Comparison of ENCODE assay signal across 22 cellular contexts in the genomic region with DNA sequence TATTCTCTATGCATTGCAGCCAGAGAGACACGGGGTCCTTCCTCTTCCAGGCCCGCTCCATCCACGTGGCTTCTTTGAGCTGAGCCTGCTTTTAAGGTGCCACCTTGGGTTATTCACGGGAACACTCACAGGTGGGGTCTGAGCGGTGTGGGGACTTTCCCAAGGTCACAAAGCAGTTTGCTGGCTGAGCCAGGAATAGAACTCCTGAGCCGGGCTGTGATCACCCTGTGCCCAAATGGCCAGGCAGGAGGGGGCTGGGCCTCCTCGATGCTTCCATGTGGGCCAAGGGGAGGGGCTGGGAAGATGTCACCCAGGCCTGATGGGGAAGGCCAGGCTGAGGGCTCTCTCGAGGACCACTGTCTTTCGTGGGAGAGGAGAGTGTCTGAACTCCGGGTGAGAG. TPM values are rescaled to one million over a fixed set of nuclear protein-coding genes. Genes with fewer than 3 reads are reported as not detected.
DNase-seq lines count a peak whose midpoint lies in the region; ATAC-seq, FAIRE-seq and TF ChIP-seq lines count a peak whose summit lies in the region.
"Had no signal": no experiment of that assay in that cellular context is flagged by ENCODE, and none has a peak within 500 bp of the region (broad histone marks: within the 10 kb centered on the region; RNA-seq: fewer than 3 reads in every experiment).

No MANE protein-coding gene starts in this region.

- FAIRE-seq in HTR-8/SVneo (lab: Jason Lieb, UNC), result peak; percentile 59
- FAIRE-seq: endothelial cell of umbilical vein, keratinocyte, small intestine, urothelium cell line had no signal

- 60 to 70% methylated on average over 10 of the region's 10 CpGs for WGBS in sigmoid colon, 2 donors
- 73 to 78% methylated on average over 9 to 10 of the region's 10 CpGs for WGBS in upper lobe of left lung, 2 donors

- peak overlapping the region in 3 of 8 donors; percentile 22 to 34 (median 29) for H3K27ac Mint-ChIP-seq in CD8-positive, alpha-beta memory T cell
- H3K27ac Mint-ChIP-seq in dendritic cell treated with granulocyte-macrophage colony-stimulating factor and Interleukin-4, amounts not matched to agents 40 ng/mL and 50 ng/mL, for 4 days, result peak overlapping the region; percentile 80
- no peak overlapping the region for H3K27ac Mint-ChIP-seq in HFFc6
- H3K27ac Mint-ChIP-seq: activated naive CD8-positive, alpha-beta T cell treated with anti-CD3 and anti-CD28 coated beads for 36 hours; T-helper 2 cell treated with Interferon-gamma antibody and Interleukin-4, amounts not matched to agents 5 μg/mL and 100 μg/mL, for 36 hours had no signal

- intact Hi-C loops in dendritic cell treated with granulocyte-macrophage colony-stimulating factor and Interleukin-4, amounts not matched to agents 40 ng/mL and 50 ng/mL, for 4 days (cut with micrococcal nuclease), result no loop called here
- intact Hi-C loops in sigmoid colon (cut with DNase I), result no loop called here

- POLR2A ChIA-PET in CD8-positive, alpha-beta memory T cell (lab: Charles Lee), result interaction anchor here (0.6 kb wide), 1 partner anchor 109 kb away, joined by 3 read pairs; no protein-coding TSS in a partner anchor

- TF ChIP-seq POLR2A in sigmoid colon (IDR thresholded peaks at IDR 0.05), result no peak
- no peak for TF ChIP-seq POLR2A in upper lobe of left lung (IDR thresholded peaks at IDR 0.05)

- CTCF ChIA-PET in CD8-positive, alpha-beta memory T cell (lab: Charles Lee), result interaction anchor here (0.8 to 2.1 kb wide), 3 partner anchors 10 to 151 kb away, joined by 3 to 6 read pairs (median 3); no protein-coding TSS in a partner anchor

- no peak overlapping the region for H3K4me3 Mint-ChIP-seq in CD8-positive, alpha-beta memory T cell
- H3K4me3 Mint-ChIP-seq in dendritic cell treated with granulocyte-macrophage colony-stimulating factor and Interleukin-4, amounts not matched to agents 40 ng/mL and 50 ng/mL, for 4 days, result no peak overlapping the region
- no peak overlapping the region for H3K4me3 Mint-ChIP-seq in HFFc6
- H3K4me3 Mint-ChIP-seq: activated naive CD8-positive, alpha-beta T cell treated with anti-CD3 and anti-CD28 coated beads for 36 hours; T-helper 2 cell treated with Interferon-gamma antibody and Interleukin-4, amounts not matched to agents 5 μg/mL and 100 μg/mL, for 36 hours had no signal

- no peaks in the 10 kb centered on the region for H3K9me3 ChIP-seq in CD8-positive, alpha-beta memory T cell (ENCODE audit: low read length)
- no peaks in the 10 kb centered on the region for H3K9me3 ChIP-seq in sigmoid colon
- no peaks in the 10 kb centered on the region for H3K9me3 ChIP-seq in upper lobe of left lung
- H3K9me3 ChIP-seq: ascending aorta, lower lobe of right lung, suprapubic skin had no signal

- TF ChIP-seq CTCF in sigmoid colon (IDR thresholded peaks at IDR 0.05) (no peak), HFFc6 (IDR thresholded peaks at IDR 0.05) (no peak), upper lobe of left lung (IDR thresholded peaks at IDR 0.05) (no peak)

- H3K9me3 Mint-ChIP-seq in CD8-positive, alpha-beta memory T cell, result no peaks in the 10 kb centered on the region
- H3K9me3 Mint-ChIP-seq in dendritic cell treated with granulocyte-macrophage colony-stimulating factor and Interleukin-4, amounts not matched to agents 40 ng/mL and 50 ng/mL, for 4 days, result no peaks in the 10 kb centered on the region
- H3K9me3 Mint-ChIP-seq in HFFc6, result no peaks in the 10 kb centered on the region
- H3K9me3 Mint-ChIP-seq: activated naive CD8-positive, alpha-beta T cell treated with anti-CD3 and anti-CD28 coated beads for 36 hours; T-helper 2 cell treated with Interferon-gamma antibody and Interleukin-4, amounts not matched to agents 5 μg/mL and 100 μg/mL, for 36 hours had no signal

- ATAC-seq in GM21786 (IDR thresholded peaks at IDR 0.05; ENCODE audit: unreplicated experiment) (no peak), upper lobe of left lung (ENCODE audit: low FRiP score in 2 of 2) (no peak)
- ATAC-seq: lower lobe of right lung had no signal

- peak overlapping the region; percentile 9 for H3K27ac ChIP-seq in CD8-positive, alpha-beta memory T cell (ENCODE audit: low read depth, low read length)
- H3K27ac ChIP-seq in sigmoid colon, result peak overlapping the region in 3 of 4 donors; percentile 82 to 85 (median 84)
- H3K27ac ChIP-seq in upper lobe of left lung, result no peak overlapping the region
- H3K27ac ChIP-seq: ascending aorta, lower lobe of right lung, suprapubic skin, WERI-Rb-1 had no signal

- H3K36me3 ChIP-seq in CD8-positive, alpha-beta memory T cell (ENCODE audit: insufficient read depth, low read length), result no peaks in the 10 kb centered on the region
- H3K36me3 ChIP-seq in sigmoid colon (no peaks in the 10 kb centered on the region), upper lobe of left lung (no peaks in the 10 kb centered on the region)
- H3K36me3 ChIP-seq: ascending aorta, lower lobe of right lung, suprapubic skin had no signal

- H3K27me3 ChIP-seq in CD8-positive, alpha-beta memory T cell (ENCODE audit: insufficient read depth, low read length, poor library complexity, severe bottlenecking), result no peaks in the 10 kb centered on the region
- H3K27me3 ChIP-seq in sigmoid colon, result no peaks in the 10 kb centered on the region
- no peaks in the 10 kb centered on the region for H3K27me3 ChIP-seq in upper lobe of left lung
- H3K27me3 ChIP-seq: ascending aorta, suprapubic skin had no signal

- H3K4me1 ChIP-seq in CD8-positive, alpha-beta memory T cell (ENCODE audit: insufficient read depth, low read length), result no peaks in the 10 kb centered on the region
- H3K4me1 ChIP-seq in sigmoid colon, result peaks cover 0 to 52% (median 45%) of the 10 kb centered on the region in 4 donors
- H3K4me1 ChIP-seq in upper lobe of left lung, result peaks cover 10 to 27% (median 14%) of the 10 kb centered on the region in 4 donors

- peaks cover 0 to 10% (median 7%) of the 10 kb centered on the region in 3 donors for H3K36me3 Mint-ChIP-seq in CD8-positive, alpha-beta memory T cell
- H3K36me3 Mint-ChIP-seq in dendritic cell treated with granulocyte-macrophage colony-stimulating factor and Interleukin-4, amounts not matched to agents 40 ng/mL and 50 ng/mL, for 4 days (ENCODE audit: low read depth), result peaks cover 38% of the 10 kb centered on the region
- H3K36me3 Mint-ChIP-seq in HFFc6 (ENCODE audit: low read depth), result no peaks in the 10 kb centered on the region; the same call in 1 of the 2 replicates

- DNase-seq in CD8-positive, alpha-beta memory T cell, result no peak
- DNase-seq in HTR-8/SVneo (ENCODE audit: insufficient read length, low spot score) (no peak), sigmoid colon (no peak), HFFc6 (no peak), upper lobe of left lung (no peak)
- DNase-seq: activated CD8-positive, alpha-beta memory T cell treated with anti-CD3 and anti-CD28 coated beads, Interleukin-2, amount 50 U/mL, for 48 hours; activated naive CD8-positive, alpha-beta T cell treated with anti-CD3 and anti-CD28 coated beads for 36 hours; lower lobe of right lung; NCI-H1092 treated with DMSO at 0.1 percent for 48 hours; NCI-H1930; nucleus accumbens; small intestine; stimulated activated CD4-positive, alpha-beta T cell treated with anti-CD3 and anti-CD28 coated beads, Interleukin-1b, Interleukin-23, amount 100 ng/mL, for 48 hours; WERI-Rb-1 had no signal

- no peak overlapping the region for H3K4me3 ChIP-seq in CD8-positive, alpha-beta memory T cell (ENCODE audit: low read length)
- H3K4me3 ChIP-seq in sigmoid colon, result no peak overlapping the region
- H3K4me3 ChIP-seq in upper lobe of left lung, result no peak overlapping the region
- H3K4me3 ChIP-seq: ascending aorta, lower lobe of right lung, suprapubic skin had no signal

- TF ChIP-seq EP300 in sigmoid colon (IDR thresholded peaks at IDR 0.05) (no peak), upper lobe of left lung (IDR thresholded peaks at IDR 0.05) (no peak)

- H3K4me1 Mint-ChIP-seq in CD8-positive, alpha-beta memory T cell, result peaks cover 10 to 44% (median 12%) of the 10 kb centered on the region in 3 donors
- H3K4me1 Mint-ChIP-seq in dendritic cell treated with granulocyte-macrophage colony-stimulating factor and Interleukin-4, amounts not matched to agents 40 ng/mL and 50 ng/mL, for 4 days (ENCODE audit: low read depth), result peaks cover 35% of the 10 kb centered on the region
- peaks cover 9% of the 10 kb centered on the region for H3K4me1 Mint-ChIP-seq in HFFc6 (ENCODE audit: low read depth)

- H3K27me3 Mint-ChIP-seq in CD8-positive, alpha-beta memory T cell, result no peaks in the 10 kb centered on the region
- H3K27me3 Mint-ChIP-seq in dendritic cell treated with granulocyte-macrophage colony-stimulating factor and Interleukin-4, amounts not matched to agents 40 ng/mL and 50 ng/mL, for 4 days, result no peaks in the 10 kb centered on the region
- no peaks in the 10 kb centered on the region; the same call in 1 of the 2 replicates for H3K27me3 Mint-ChIP-seq in HFFc6 (ENCODE audit: insufficient read depth)
- H3K27me3 Mint-ChIP-seq: activated naive CD8-positive, alpha-beta T cell treated with anti-CD3 and anti-CD28 coated beads for 36 hours had no signal

RNA-seq across cellular contexts. Expression of a gene that starts 13.0 kb away (rescaled TPM):
- total RNA-seq in CD8-positive, alpha-beta memory T cell, result 10 to 100 TPM; 27.8 to 28.5 TPM
- 5.5 TPM for polyA plus RNA-seq in CD8-positive, alpha-beta memory T cell
- total RNA-seq in sigmoid colon (10 to 100 TPM; 30.8 to 76.7 (median 47.3) TPM), upper lobe of left lung (100 to 1,000 TPM in 2 of 6 donors, 10 to 100 TPM in 4; 80.2 to 332 (median 90.8) TPM)
- 10 to 100 TPM; 12.0 to 49.5 (median 19.4) TPM for polyA plus RNA-seq in sigmoid colon
- 10 to 100 TPM; 49.2 to 62.3 (median 58.1) TPM for total RNA-seq in HFFc6 (2021; fragmentation: NEBNext Ultra II Directional; extraction: Animal tissue kit (Norgen Biotek cat#: 25700))

Comparison
In these comparisons a context has a peak if more than half of its experiments do, and no peak if none do; other contexts are left out.
1. H3K27ac ChIP-seq: peak in CD8-positive, alpha-beta memory T cell (single experiment) and sigmoid colon (3 of 4); none in upper lobe of left lung (0 of 4).